In genomic region chr17:50352072-50352692, GRCh38 we compare ENCODE assay signal across 19 cellular contexts. TPM values are rescaled to one million over a fixed set of nuclear protein-coding genes. Genes with fewer than 3 reads are reported as not detected.
DNase-seq lines count a peak whose midpoint lies in the region; ATAC-seq and FAIRE-seq lines count a peak whose summit lies in the region.
"Had no signal": no experiment of that assay in that cellular context is flagged by ENCODE, and none has a peak within 500 bp of the region (broad histone marks: within the 10 kb centered on the region; RNA-seq: fewer than 3 reads in every experiment).

No MANE protein-coding gene starts in this region.

- H3K27me3 ChIP-seq in neuronal stem cell (ENCODE audit: control insufficient read depth in 3 of 3, insufficient read depth in 3 of 3, low read depth in 1 of 3, low read length in 3 of 3) = no peaks in the 10 kb centered on the region
- H3K27me3 ChIP-seq: colonic mucosa, foreskin keratinocyte, vagina had no signal

- peaks cover 15% of the 10 kb centered on the region for H3K4me1 Mint-ChIP-seq in activated naive CD8-positive, alpha-beta T cell treated with anti-CD3 and anti-CD28 coated beads, Interleukin-2, amount 10 ng/mL, durations not matched to agents 7 days and 5 days

- H3K14ac ChIP-seq in neuronal stem cell (ENCODE audit: low read length) = no peak overlapping the region

- peaks cover 47 to 58% of the 10 kb centered on the region in 2 donors for H3K36me3 ChIP-seq in neuronal stem cell (replicated peaks in 1 of 2; ENCODE audit: control insufficient read depth in 2 of 2, insufficient read depth in 2 of 2, low read length in 2 of 2)

- H4K8ac ChIP-seq in neuronal stem cell (ENCODE audit: low read depth, low read length) = no peak overlapping the region

- H3K27ac Mint-ChIP-seq in activated naive CD8-positive, alpha-beta T cell treated with anti-CD3 and anti-CD28 coated beads, Interleukin-2, amount 10 ng/mL, durations not matched to agents 7 days and 5 days = no peak overlapping the region

- H3K18ac ChIP-seq in neuronal stem cell (ENCODE audit: low read length) = no peak overlapping the region

- H4K91ac ChIP-seq in neuronal stem cell (ENCODE audit: low read depth, low read length, poor library complexity) = no peak overlapping the region

- H3K27ac ChIP-seq in neuronal stem cell (replicated peaks; ENCODE audit: low read length) = no peak overlapping the region
- H3K27ac ChIP-seq: colonic mucosa, foreskin keratinocyte, GM23248, prostate gland, vagina had no signal

- no peak overlapping the region for H3K23ac ChIP-seq in neuronal stem cell (ENCODE audit: low read depth, low read length, poor library complexity)

- no peak overlapping the region for H3K4ac ChIP-seq in neuronal stem cell (ENCODE audit: low read length)

- no peak overlapping the region for H2AFZ ChIP-seq in neuronal stem cell (ENCODE audit: low read length)
- H2AFZ ChIP-seq: GM23248 had no signal

- no CpG with 5 or more reads among the region's 6 CpGs for WGBS in neuronal stem cell (ENCODE audit: extremely low coverage in 2 of 2, insufficient read length in 2 of 2, insufficient replicate concordance in 1 of 2), 2 donors

- POLR2A ChIA-PET in activated naive CD8-positive, alpha-beta T cell treated with anti-CD3 and anti-CD28 coated beads, Interleukin-2, amount 10 ng/mL, durations not matched to agents 7 days and 5 days (lab: Charles Lee) = no interaction called here

- no peaks in the 10 kb centered on the region for H3K9me3 Mint-ChIP-seq in activated naive CD8-positive, alpha-beta T cell treated with anti-CD3 and anti-CD28 coated beads, Interleukin-2, amount 10 ng/mL, durations not matched to agents 7 days and 5 days
- H3K9me3 Mint-ChIP-seq: CD8-positive, alpha-beta T cell; T-helper 1 cell treated with Interleukin-12 subunit alpha and Interleukin-12 subunit beta and Interleukin-4 antibody, amounts not matched to agents 30 μg/mL and 1 μg/mL, for 36 hours had no signal

- H2BK120ac ChIP-seq in neuronal stem cell (ENCODE audit: low read depth, low read length) = no peak overlapping the region

- no peak overlapping the region for H2BK12ac ChIP-seq in neuronal stem cell (ENCODE audit: low read length)

- peaks cover 18% of the 10 kb centered on the region for H3K79me1 ChIP-seq in neuronal stem cell (ENCODE audit: low read depth, low read length)

- peaks cover 6% of the 10 kb centered on the region for H3K36me3 Mint-ChIP-seq in activated naive CD8-positive, alpha-beta T cell treated with anti-CD3 and anti-CD28 coated beads, Interleukin-2, amount 10 ng/mL, durations not matched to agents 7 days and 5 days

- no peak overlapping the region for H2BK5ac ChIP-seq in neuronal stem cell (ENCODE audit: low read length)

- FAIRE-seq in HTR-8/SVneo (lab: Jason Lieb, UNC) = peak; percentile 58
- FAIRE-seq: astrocyte had no signal

- H2BK15ac ChIP-seq in neuronal stem cell (ENCODE audit: low read length) = no peak overlapping the region

- H3K4me1 ChIP-seq in neuronal stem cell (ENCODE audit: control insufficient read depth in 2 of 2, insufficient read depth in 1 of 2, low read depth in 1 of 2, low read length in 2 of 2) = peaks cover 12% of the 10 kb centered on the region in 2 donors

- no peak for ATAC-seq in activated naive CD8-positive, alpha-beta T cell treated with anti-CD3 and anti-CD28 coated beads, Interleukin-2, amount 10 ng/mL, durations not matched to agents 7 days and 5 days (ENCODE audit: low read depth)
- ATAC-seq in GM18517 (IDR thresholded peaks at IDR 0.05; ENCODE audit: unreplicated experiment) = no peak
- ATAC-seq: CD8-positive, alpha-beta T cell; foreskin keratinocyte had no signal

- no peak overlapping the region for H2AK5ac ChIP-seq in neuronal stem cell (ENCODE audit: low read depth, low read length)

- H3K27me3 Mint-ChIP-seq in activated naive CD8-positive, alpha-beta T cell treated with anti-CD3 and anti-CD28 coated beads, Interleukin-2, amount 10 ng/mL, durations not matched to agents 7 days and 5 days = no peaks in the 10 kb centered on the region

- peak overlapping the region; percentile 54 for H3K9ac ChIP-seq in neuronal stem cell (ENCODE audit: low read depth, low read length, poor library complexity)
- H3K9ac ChIP-seq: GM23248 had no signal

- no peak overlapping the region for H3K4me3 ChIP-seq in neuronal stem cell (ENCODE audit: low read length in 2 of 2)
- H3K4me3 ChIP-seq: colonic mucosa, GM23248, prostate gland, vagina had no signal

- H3K4me2 ChIP-seq in neuronal stem cell (ENCODE audit: insufficient read depth, low read length, poor library complexity, severe bottlenecking) = no peak overlapping the region

- H3K9me3 ChIP-seq in neuronal stem cell (replicated peaks in 1 of 2; ENCODE audit: control insufficient read depth in 2 of 2, insufficient read depth in 1 of 2, low read depth in 1 of 2, low read length in 2 of 2) = no peaks in the 10 kb centered on the region
- H3K9me3 ChIP-seq: colonic mucosa, prostate gland, vagina had no signal

- DNase-seq in activated CD8-positive, alpha-beta memory T cell treated with anti-CD3 and anti-CD28 coated beads for 24 hours = peak; percentile 49
- no peak for DNase-seq in activated CD8-positive, alpha-beta memory T cell treated with anti-CD3 and anti-CD28 coated beads, Interleukin-2, amount 50 U/mL, for 4 hours
- no peak for DNase-seq in HTR-8/SVneo (ENCODE audit: insufficient read length, low spot score)
- DNase-seq in activated naive CD8-positive, alpha-beta T cell treated with anti-CD3 and anti-CD28 coated beads, Interleukin-2, amount 10 ng/mL, durations not matched to agents 7 days and 5 days = peak; percentile 25
- no peak for DNase-seq in neuronal stem cell (ENCODE audit: low spot score)
- no peak for DNase-seq in stimulated activated CD4-positive, alpha-beta T cell treated with anti-CD3 and anti-CD28 coated beads, Interleukin-12 subunit alpha, Interleukin-12 subunit beta, amount 100 ng/mL, for 4 hours
- DNase-seq in GM19238 (ENCODE audit: insufficient read length, low spot score) = no peak
- DNase-seq: colonic mucosa; foreskin keratinocyte; GM23248; NCI-H2227 treated with DMSO at 0.1 percent for 48 hours; NK-92 treated with Interleukin-12 subunit alpha and Interleukin-12 subunit beta, amount 100 ng/mL, for 24 hours; stimulated activated naive CD4-positive, alpha-beta T cell had no signal

- H3K4me3 Mint-ChIP-seq in activated naive CD8-positive, alpha-beta T cell treated with anti-CD3 and anti-CD28 coated beads, Interleukin-2, amount 10 ng/mL, durations not matched to agents 7 days and 5 days = no peak overlapping the region
- H3K4me3 Mint-ChIP-seq: CD8-positive, alpha-beta T cell; T-helper 1 cell treated with Interleukin-12 subunit alpha and Interleukin-12 subunit beta and Interleukin-4 antibody, amounts not matched to agents 30 μg/mL and 1 μg/mL, for 36 hours had no signal

RNA-seq across cellular contexts. Expression of gene XYLT2, which starts 6.3 kb away (rescaled TPM):
- total RNA-seq in activated naive CD8-positive, alpha-beta T cell treated with anti-CD3 and anti-CD28 coated beads, Interleukin-2, amount 10 ng/mL, durations not matched to agents 7 days and 5 days = 10 to 100 TPM; 29.0 to 31.9 TPM
- 11.5 TPM for polyA plus RNA-seq in neuronal stem cell (2013, experiment 1 of 2)
- polyA plus RNA-seq in neuronal stem cell (2013, experiment 2 of 2) = 12.2 TPM

RNA-seq across cellular contexts. Expression of gene MRPL27, which starts 20.8 kb away (rescaled TPM):
- 10 to 100 TPM; 49.6 to 51.0 TPM for total RNA-seq in activated naive CD8-positive, alpha-beta T cell treated with anti-CD3 and anti-CD28 coated beads, Interleukin-2, amount 10 ng/mL, durations not matched to agents 7 days and 5 days
- 55.3 TPM for polyA plus RNA-seq in neuronal stem cell (2013, experiment 1 of 2)
- 54.4 TPM for polyA plus RNA-seq in neuronal stem cell (2013, experiment 2 of 2)

RNA-seq across cellular contexts. Expression of gene EME1, which starts 20.8 kb away (rescaled TPM):
- total RNA-seq in activated naive CD8-positive, alpha-beta T cell treated with anti-CD3 and anti-CD28 coated beads, Interleukin-2, amount 10 ng/mL, durations not matched to agents 7 days and 5 days = 10 to 100 TPM; 27.3 to 28.8 TPM
- 21.3 TPM for polyA plus RNA-seq in neuronal stem cell (2013, experiment 1 of 2)
- 21.0 TPM for polyA plus RNA-seq in neuronal stem cell (2013, experiment 2 of 2)

RNA-seq across cellular contexts. Expression of gene LRRC59, which starts 45.1 kb away (rescaled TPM):
- total RNA-seq in activated naive CD8-positive, alpha-beta T cell treated with anti-CD3 and anti-CD28 coated beads, Interleukin-2, amount 10 ng/mL, durations not matched to agents 7 days and 5 days = 10 to 100 TPM; 45.0 to 47.1 TPM
- 47.4 TPM for polyA plus RNA-seq in neuronal stem cell (2013, experiment 1 of 2)
- 46.5 TPM for polyA plus RNA-seq in neuronal stem cell (2013, experiment 2 of 2)

Comparison
In these comparisons a context has a peak if more than half of its experiments do, and no peak if none do; other contexts are left out.
1. DNase-seq: peak in activated CD8-positive, alpha-beta memory T cell treated with anti-CD3 and anti-CD28 coated beads for 24 hours (single experiment) and activated naive CD8-positive, alpha-beta T cell treated with anti-CD3 and anti-CD28 coated beads, Interleukin-2, amount 10 ng/mL, durations not matched to agents 7 days and 5 days (single experiment); none in activated CD8-positive, alpha-beta memory T cell treated with anti-CD3 and anti-CD28 coated beads, Interleukin-2, amount 50 U/mL, for 4 hours (single experiment), HTR-8/SVneo (single experiment), neuronal stem cell (single experiment), stimulated activated CD4-positive, alpha-beta T cell treated with anti-CD3 and anti-CD28 coated beads, Interleukin-12 subunit alpha, Interleukin-12 subunit beta, amount 100 ng/mL, for 4 hours (single experiment) and GM19238 (single experiment).